In genomic region chr7:143305423-143306070, GRCh38 we compare ENCODE assay signal across 8 cellular contexts. TPM values are rescaled to one million over a fixed set of nuclear protein-coding genes. Genes with fewer than 3 reads are reported as not detected.
A peak's percentile ranks its signal among the peaks of the same experiment; 100 is the strongest.
DNase-seq lines count a peak whose midpoint lies in the region; ATAC-seq and TF ChIP-seq lines count a peak whose summit lies in the region.

No MANE protein-coding gene starts in this region.

- H3K4me1 ChIP-seq in GM23338 (ENCODE audit: insufficient read depth) (no peaks in the 10 kb centered on the region), RWPE2 (ENCODE audit: insufficient read depth, poor library complexity, severe bottlenecking) (peaks cover 8% of the 10 kb centered on the region)

- 0 out of 2 replicates have a peak, but pooled peaks cover 3% of the 10 kb centered on the region for H3F3A ChIP-seq in GM23338 (replicated peaks; ENCODE audit: low read depth)

- H3K9me2 ChIP-seq in GM23338 (ENCODE audit: insufficient read depth) = no peaks in the 10 kb centered on the region

- ATAC-seq in GM23338 = peak; percentile 95
- peak; percentile 70 for ATAC-seq in RWPE2 (ENCODE audit: low read depth)
- ATAC-seq in HG02642 (IDR thresholded peaks at IDR 0.05; ENCODE audit: poor library complexity, unreplicated experiment) = no peak
- no peak for ATAC-seq in HG02610 (IDR thresholded peaks at IDR 0.05; ENCODE audit: unreplicated experiment)

- H3K27me3 ChIP-seq in GM23338 (ENCODE audit: insufficient read depth) = no peaks in the 10 kb centered on the region
- no peaks in the 10 kb centered on the region for H3K27me3 ChIP-seq in RWPE2 (ENCODE audit: insufficient read depth, poor library complexity, severe bottlenecking)

- no peak overlapping the region for H3K4me2 ChIP-seq in GM23338

- TF ChIP-seq CTCF in GM23338 (conservative IDR thresholded peaks at IDR 0.05; ENCODE audit: low read depth in 2 of 2) (peak; percentile 82 to 96), RWPE2 (IDR thresholded peaks at IDR 0.05; ENCODE audit: poor library complexity, severe bottlenecking) (peak; percentile 70), progenitor cell of endocrine pancreas (IDR thresholded peaks at IDR 0.05; ENCODE audit: unreplicated experiment) (peak; percentile 71)

- peaks cover 16% of the 10 kb centered on the region for H4K20me1 ChIP-seq in GM23338 (replicated peaks; ENCODE audit: insufficient read depth)

- no peaks in the 10 kb centered on the region for H3K9me3 ChIP-seq in RWPE2 (ENCODE audit: severe bottlenecking)

- no peak overlapping the region for H3K27ac Mint-ChIP-seq in GM23338
- no peak overlapping the region for H3K27ac Mint-ChIP-seq in progenitor cell of endocrine pancreas

- H3K36me3 ChIP-seq in GM23338 (ENCODE audit: insufficient read depth) = peaks cover 62% of the 10 kb centered on the region
- peaks cover 76% of the 10 kb centered on the region for H3K36me3 ChIP-seq in RWPE2 (ENCODE audit: low read depth)

- H3K4me1 Mint-ChIP-seq in GM23338 (no peaks in the 10 kb centered on the region), progenitor cell of endocrine pancreas (ENCODE audit: low read depth) (peaks cover 5% of the 10 kb centered on the region)

- no peak overlapping the region for H3K27ac ChIP-seq in GM23338 (ENCODE audit: low read depth)
- H3K27ac ChIP-seq in RWPE2 (ENCODE audit: poor library complexity, severe bottlenecking) = no peak overlapping the region

- H2AFZ ChIP-seq in GM23338 = no peak overlapping the region

- H3K36me3 Mint-ChIP-seq in GM23338 (ENCODE audit: low read depth) (peaks cover 85% of the 10 kb centered on the region), progenitor cell of endocrine pancreas (ENCODE audit: insufficient read depth) (peaks cover 60% of the 10 kb centered on the region)

- DNase-seq in AG08396 (ENCODE audit: low spot score) (peak; percentile 57), GM23338 (ENCODE audit: low spot score) (peak; percentile 87), RWPE2 (ENCODE audit: low spot score) (no peak), globus pallidus (ENCODE audit: low spot score) (peak; percentile 69), progenitor cell of endocrine pancreas (ENCODE audit: low spot score, unreplicated experiment) (peak; percentile 51)
- peak; percentile 4 to 61 (median 52) for DNase-seq in activated naive CD4-positive, alpha-beta T cell (lab: John Stamatoyannopoulos, UW)

- no peaks in the 10 kb centered on the region; the same call in 2 of the 3 replicates for H3K9me3 Mint-ChIP-seq in GM23338
- H3K9me3 Mint-ChIP-seq in progenitor cell of endocrine pancreas (ENCODE audit: low read depth) = no peaks in the 10 kb centered on the region

- H3K4me3 ChIP-seq in GM23338 = no peak overlapping the region
- H3K4me3 ChIP-seq in RWPE2 (ENCODE audit: severe bottlenecking) = no peak overlapping the region

- H3K4me3 Mint-ChIP-seq in GM23338 = no peak overlapping the region; the same call in 2 of the 3 replicates
- no peak overlapping the region for H3K4me3 Mint-ChIP-seq in progenitor cell of endocrine pancreas (ENCODE audit: low read depth)

- no peaks in the 10 kb centered on the region; the same call in 1 of the 2 replicates for H3K79me2 ChIP-seq in GM23338 (replicated peaks; ENCODE audit: insufficient read depth)

- peaks cover 5% of the 10 kb centered on the region for H3K27me3 Mint-ChIP-seq in GM23338 (ENCODE audit: insufficient read depth, low read depth, poor library complexity)
- no peaks in the 10 kb centered on the region for H3K27me3 Mint-ChIP-seq in progenitor cell of endocrine pancreas

TF ChIP-seq in GM23338, 12 proteins besides CTCF, POLR2A, EP300 and RAD21:
- TF ChIP-seq ETS1 (IDR thresholded peaks at IDR 0.05) (no peak), JUNB (IDR thresholded peaks at IDR 0.05; ENCODE audit: unreplicated experiment) (no peak), CREB1 (CRISPR knock-in tag; IDR thresholded peaks at IDR 0.05; ENCODE audit: low read depth) (no peak), NANOG (IDR thresholded peaks at IDR 0.05; ENCODE audit: borderline replicate concordance) (no peak)

RNA-seq across cellular contexts. Expression of gene CLCN1, which starts 10.4 kb away (rescaled TPM):
- total RNA-seq in GM23338 (2014; rRNA removed; shearing (Covaris generic)) = 0.23 and 0.38 TPM in 2 replicates
- 0.43 and 0.48 TPM in 2 replicates for polyA plus RNA-seq in GM23338 (2016; fragmentation: Nextera tagmentation; extraction: Ambion mirVana)
- total RNA-seq in progenitor cell of endocrine pancreas = 0.09 and 0.14 TPM in 2 replicates

RNA-seq across cellular contexts. Expression of gene CASP2, which starts 17.4 kb away (rescaled TPM):
- 15.7 and 21.8 TPM in 2 replicates for total RNA-seq in GM23338 (2014; rRNA removed; shearing (Covaris generic))
- polyA plus RNA-seq in GM23338 (2016; fragmentation: Nextera tagmentation; extraction: Ambion mirVana) = 13.7 and 17.7 TPM in 2 replicates
- total RNA-seq in progenitor cell of endocrine pancreas = 65.5 and 68.9 TPM in 2 replicates

RNA-seq across cellular contexts. Expression of gene TMEM139, which starts 20.8 kb away (rescaled TPM):
- 2.3 and 3.6 TPM in 2 replicates for total RNA-seq in GM23338 (2014; rRNA removed; shearing (Covaris generic))
- polyA plus RNA-seq in GM23338 (2016; fragmentation: Nextera tagmentation; extraction: Ambion mirVana) = 1.7 and 3.3 TPM in 2 replicates
- 4.7 and 5.1 TPM in 2 replicates for total RNA-seq in progenitor cell of endocrine pancreas

RNA-seq across cellular contexts. Expression of gene GSTK1, which starts 42.3 kb away (rescaled TPM):
- total RNA-seq in GM23338 (2014; rRNA removed; shearing (Covaris generic)) = 26.4 and 27.3 TPM in 2 replicates
- 26.3 and 27.5 TPM in 2 replicates for polyA plus RNA-seq in GM23338 (2016; fragmentation: Nextera tagmentation; extraction: Ambion mirVana)
- 110 and 114 TPM in 2 replicates for total RNA-seq in progenitor cell of endocrine pancreas

RNA-seq across cellular contexts. Expression of gene FAM131B, which starts 57.0 kb away (rescaled TPM):
- total RNA-seq in GM23338 (2014; rRNA removed; shearing (Covaris generic)) = 28.8 and 30.2 TPM in 2 replicates
- 4.7 and 5.4 TPM in 2 replicates for polyA plus RNA-seq in GM23338 (2016; fragmentation: Nextera tagmentation; extraction: Ambion mirVana)
- total RNA-seq in progenitor cell of endocrine pancreas = 2.3 and 3.7 TPM in 2 replicates

Comparison
In these comparisons a context has a peak if more than half of its experiments do, and no peak if none do; other contexts are left out.
1. ATAC-seq: peak in GM23338 (single experiment) and RWPE2 (single experiment); none in HG02642 (single experiment) and HG02610 (single experiment).
2. Peak in every context shown above with its lines, with median percentiles within 50 percentile points of each other: CTCF ChIP-seq.